In genomic region chr9:69885474-69885929, GRCh38 we compare ENCODE assay signal across 14 cellular contexts.
DNase-seq lines count a peak whose midpoint lies in the region; ATAC-seq, FAIRE-seq and TF ChIP-seq lines count a peak whose summit lies in the region.
"Had no signal": no experiment of that assay in that cellular context is flagged by ENCODE, and none has a peak within 500 bp of the region (broad histone marks: within the 10 kb centered on the region; RNA-seq: fewer than 3 reads in every experiment).

No MANE protein-coding gene starts in this region.

- dilution Hi-C loops in endothelial cell of umbilical vein (cut with MboI; ENCODE audit: extremely low pct_ligation_motif_present, low sequenced_read_pairs), result no loop called here

- H3K23ac ChIP-seq in neuronal stem cell (ENCODE audit: low read depth, low read length, poor library complexity), result no peak overlapping the region

- H4K20me1 ChIP-seq in PC-9 (ENCODE audit: insufficient read depth) (no peaks in the 10 kb centered on the region), endothelial cell of umbilical vein (replicated peaks; ENCODE audit: control insufficient read depth, extremely low read depth, insufficient read depth, low read length) (no peaks in the 10 kb centered on the region)

- no peak for TF ChIP-seq CTCF in PC-9 (conservative IDR thresholded peaks at IDR 0.05)
- no peak for TF ChIP-seq CTCF in endothelial cell of umbilical vein (IDR thresholded peaks at IDR 0.05; ENCODE audit: extremely low read depth in 1 of 2, insufficient read depth in 1 of 2, low read depth in 1 of 2, low read length in 2 of 2)
- TF ChIP-seq CTCF in uterus (IDR thresholded peaks at IDR 0.05), result no peak

- CTCF ChIA-PET in PC-9 (lab: Charles Lee), result interaction anchor here (1.6 kb wide), 1 partner anchor 13 kb away, joined by 4 read pairs; no protein-coding TSS in a partner anchor
- CTCF ChIA-PET in endothelial cell of umbilical vein (lab: Charles Lee), result interaction anchor here (1.0 to 2.6 kb wide), 8 partner anchors 13 to 225 kb away, joined by 3 to 17 read pairs (median 5); no protein-coding TSS in a partner anchor

- H3K36me3 ChIP-seq in PC-9 (ENCODE audit: low read depth) (no peaks in the 10 kb centered on the region), endothelial cell of umbilical vein (ENCODE audit: control insufficient read depth in 2 of 2, extremely low read depth in 1 of 2, insufficient read depth in 2 of 2, low read length in 2 of 2) (no peaks in the 10 kb centered on the region), neuronal stem cell (replicated peaks in 1 of 2; ENCODE audit: control insufficient read depth in 2 of 2, insufficient read depth in 2 of 2, low read length in 2 of 2) (no peaks in the 10 kb centered on the region), uterus (no peaks in the 10 kb centered on the region)

- BruUV-seq in PC-9 (replicated peaks; lab: Mats Ljungman, UMichigan), result no TSS peak
- BruUV-seq in endothelial cell of umbilical vein (replicated peaks; lab: Mats Ljungman, UMichigan), result no TSS peak

- H2AFZ ChIP-seq in PC-9 (peak overlapping the region; percentile 31; the same call in 1 of the 2 replicates), endothelial cell of umbilical vein (ENCODE audit: low read depth, low read length) (peak overlapping the region; percentile 13), neuronal stem cell (ENCODE audit: low read length) (peak overlapping the region; percentile 52)

- DNase-seq in EL, result peak; percentile 62
- peak; percentile 73 to 92 for DNase-seq in PC-9
- DNase-seq in endothelial cell of umbilical vein (ENCODE audit: low read depth, low spot score), result peak; percentile 67
- DNase-seq in neuronal stem cell (ENCODE audit: low spot score), result no peak
- DNase-seq in uterus, result no peak
- no peak for DNase-seq in effector memory CD8-positive, alpha-beta T cell
- no peak for DNase-seq in NCI-H345 (lab: John Stamatoyannopoulos, UW)
- DNase-seq: activated effector memory CD4-positive, alpha-beta T cell treated with Interleukin-2 at 50 U/mL for 16 hours; CD4-positive, CD25-positive, alpha-beta regulatory T cell; NCI-H1092 treated with DMSO at 0.1 percent for 48 hours; NCI-H526 treated with DMSO at 0.1 percent for 48 hours had no signal

- peak overlapping the region; percentile 74 for H3K27ac ChIP-seq in PC-9
- H3K27ac ChIP-seq in endothelial cell of umbilical vein (ENCODE audit: insufficient read depth, low read depth, low read length), result peak overlapping the region; percentile 52
- no peak overlapping the region for H3K27ac ChIP-seq in neuronal stem cell (replicated peaks; ENCODE audit: low read length)
- H3K27ac ChIP-seq in uterus, result no peak overlapping the region

- H3K4me1 Mint-ChIP-seq in effector memory CD8-positive, alpha-beta T cell (ENCODE audit: low read depth in 2 of 2), result no peaks in the 10 kb centered on the region
- H3K4me1 Mint-ChIP-seq: CD4-positive, CD25-positive, alpha-beta regulatory T cell; stimulated activated effector memory CD8-positive, alpha-beta T cell treated with anti-CD3 and anti-CD28 coated beads, Interleukin-12 subunit alpha, Interleukin-12 subunit beta, amount 100 ng/mL, for 72 hours had no signal

- H4K91ac ChIP-seq in neuronal stem cell (ENCODE audit: low read depth, low read length, poor library complexity), result no peak overlapping the region

- no peaks in the 10 kb centered on the region for H3K9me1 ChIP-seq in endothelial cell of umbilical vein (replicated peaks; ENCODE audit: control insufficient read depth, extremely low read depth, insufficient read depth, low read length)

- intact Hi-C loops in PC-9 (cut with micrococcal nuclease; ENCODE audit: unreplicated experiment) (loop anchor here (1.0 to 5.0 kb wide), 3 partner anchors 13 to 123 kb away; partner anchors contain the start of gene PTAR1), endothelial cell of umbilical vein (cut with micrococcal nuclease) (loop anchor here (1.0 kb wide), 1 partner anchor 13 kb away; no protein-coding TSS in a partner anchor), uterus (cut with DNase I; ENCODE audit: low total_unique reads) (no loop called here)

- H2BK120ac ChIP-seq in neuronal stem cell (ENCODE audit: low read depth, low read length), result no peak overlapping the region

- no peak overlapping the region for H2BK15ac ChIP-seq in neuronal stem cell (ENCODE audit: low read length)

- H3K4me2 ChIP-seq in PC-9 (peak overlapping the region; percentile 48), endothelial cell of umbilical vein (ENCODE audit: insufficient read depth, low read length) (peak overlapping the region; percentile 52), neuronal stem cell (ENCODE audit: insufficient read depth, low read length, poor library complexity, severe bottlenecking) (no peak overlapping the region)

- FAIRE-seq in endothelial cell of umbilical vein (lab: Jason Lieb, UNC), result peak; percentile 33
- FAIRE-seq: islet of Langerhans had no signal

- H3K27me3 ChIP-seq in PC-9 (ENCODE audit: insufficient read depth, low read depth) (no peaks in the 10 kb centered on the region), endothelial cell of umbilical vein (ENCODE audit: control insufficient read depth in 2 of 2, insufficient read depth in 2 of 2, low read length in 2 of 2) (no peaks in the 10 kb centered on the region), neuronal stem cell (ENCODE audit: control insufficient read depth in 3 of 3, insufficient read depth in 3 of 3, low read depth in 1 of 3, low read length in 3 of 3) (no peaks in the 10 kb centered on the region), uterus (no peaks in the 10 kb centered on the region)

- no peak overlapping the region for H2AK5ac ChIP-seq in neuronal stem cell (ENCODE audit: low read depth, low read length)

- H3K27me3 Mint-ChIP-seq in effector memory CD8-positive, alpha-beta T cell, result peaks cover 29 to 44% of the 10 kb centered on the region in 2 donors

- POLR2A ChIA-PET in PC-9 (lab: Charles Lee; ENCODE audit: unreplicated experiment), result interaction anchor here (0.5 to 1.1 kb wide), 4 partner anchors 13 to 533 kb away, joined by 3 to 7 read pairs (median 4); no protein-coding TSS in a partner anchor
- POLR2A ChIA-PET in endothelial cell of umbilical vein (lab: Charles Lee), result interaction anchor here (1.9 kb wide), 1 partner anchor 13 kb away, joined by 5 read pairs; no protein-coding TSS in a partner anchor

- H3K9me2 ChIP-seq in PC-9 (ENCODE audit: insufficient read depth), result no peaks in the 10 kb centered on the region; the same call in 1 of the 2 replicates

- no peak overlapping the region for H3K4me3 Mint-ChIP-seq in effector memory CD8-positive, alpha-beta T cell
- H3K4me3 Mint-ChIP-seq: CD4-positive, CD25-positive, alpha-beta regulatory T cell; stimulated activated effector memory CD8-positive, alpha-beta T cell treated with anti-CD3 and anti-CD28 coated beads, Interleukin-12 subunit alpha, Interleukin-12 subunit beta, amount 100 ng/mL, for 72 hours had no signal

- no peak overlapping the region for H3K18ac ChIP-seq in neuronal stem cell (ENCODE audit: low read length)

- H3K4me3 ChIP-seq in PC-9, result no peak overlapping the region
- no peak overlapping the region for H3K4me3 ChIP-seq in endothelial cell of umbilical vein (replicated peaks in 1 of 3; ENCODE audit: insufficient read depth in 1 of 3, low read depth in 1 of 3, low read length in 3 of 3)
- H3K4me3 ChIP-seq in neuronal stem cell (ENCODE audit: low read length in 2 of 2), result no peak overlapping the region
- H3K4me3 ChIP-seq in uterus, result no peak overlapping the region

- no CpG with 5 or more reads among the region's 1 CpG for WGBS in neuronal stem cell (ENCODE audit: extremely low coverage in 2 of 2, insufficient read length in 2 of 2, insufficient replicate concordance in 1 of 2), 2 donors

- H3K79me1 ChIP-seq in neuronal stem cell (ENCODE audit: low read depth, low read length), result no peaks in the 10 kb centered on the region

- H3K4me1 ChIP-seq in PC-9 (replicated peaks; ENCODE audit: insufficient read depth) (peaks cover 40% of the 10 kb centered on the region), endothelial cell of umbilical vein (ENCODE audit: control insufficient read depth, extremely low read depth, insufficient read depth, low read length) (peaks cover 17% of the 10 kb centered on the region), neuronal stem cell (ENCODE audit: control insufficient read depth in 2 of 2, insufficient read depth in 1 of 2, low read depth in 1 of 2, low read length in 2 of 2) (peaks cover 0 to 7% of the 10 kb centered on the region in 2 donors), uterus (no peaks in the 10 kb centered on the region)

- peaks cover 29% of the 10 kb centered on the region for H3F3A ChIP-seq in PC-9 (ENCODE audit: insufficient read depth, low read depth)

- H2BK5ac ChIP-seq in neuronal stem cell (ENCODE audit: low read length), result no peak overlapping the region

- no peaks in the 10 kb centered on the region for H3K79me2 ChIP-seq in PC-9 (ENCODE audit: low read depth)
- no peaks in the 10 kb centered on the region for H3K79me2 ChIP-seq in endothelial cell of umbilical vein (ENCODE audit: control insufficient read depth, insufficient read depth, low read length)

- H3K9ac ChIP-seq in endothelial cell of umbilical vein (replicated peaks; ENCODE audit: extremely low read depth, insufficient read depth, low read length), result no peak overlapping the region
- H3K9ac ChIP-seq in neuronal stem cell (ENCODE audit: low read depth, low read length, poor library complexity), result no peak overlapping the region

- H3K9me3 ChIP-seq in PC-9 (ENCODE audit: insufficient read depth, low read depth), result no peaks in the 10 kb centered on the region; the same call in none of the 2 replicates
- no peaks in the 10 kb centered on the region for H3K9me3 ChIP-seq in endothelial cell of umbilical vein (replicated peaks; ENCODE audit: control insufficient read depth, insufficient read depth, low read length)
- peaks cover 4 to 5% of the 10 kb centered on the region in 2 donors for H3K9me3 ChIP-seq in neuronal stem cell (replicated peaks in 1 of 2; ENCODE audit: control insufficient read depth in 2 of 2, insufficient read depth in 1 of 2, low read depth in 1 of 2, low read length in 2 of 2)
- H3K9me3 ChIP-seq in uterus, result peaks cover 0 to 2% of the 10 kb centered on the region in 2 donors

- H4K8ac ChIP-seq in neuronal stem cell (ENCODE audit: low read depth, low read length), result no peak overlapping the region

- H3K14ac ChIP-seq in neuronal stem cell (ENCODE audit: low read length), result no peak overlapping the region

- no peaks in the 10 kb centered on the region for H3K36me3 Mint-ChIP-seq in effector memory CD8-positive, alpha-beta T cell (ENCODE audit: insufficient read depth)
- H3K36me3 Mint-ChIP-seq: CD4-positive, CD25-positive, alpha-beta regulatory T cell; stimulated activated effector memory CD8-positive, alpha-beta T cell treated with anti-CD3 and anti-CD28 coated beads, Interleukin-12 subunit alpha, Interleukin-12 subunit beta, amount 100 ng/mL, for 72 hours had no signal

- no peak overlapping the region for H3K27ac Mint-ChIP-seq in effector memory CD8-positive, alpha-beta T cell
- H3K27ac Mint-ChIP-seq: CD4-positive, CD25-positive, alpha-beta regulatory T cell; stimulated activated effector memory CD8-positive, alpha-beta T cell treated with anti-CD3 and anti-CD28 coated beads, Interleukin-12 subunit alpha, Interleukin-12 subunit beta, amount 100 ng/mL, for 72 hours had no signal

- TF ChIP-seq POLR2A in endothelial cell of umbilical vein (IDR thresholded peaks at IDR 0.05; ENCODE audit: low read depth, low read length) (no peak), uterus (IDR thresholded peaks at IDR 0.05) (no peak)

- H2BK12ac ChIP-seq in neuronal stem cell (ENCODE audit: low read length), result no peak overlapping the region

- H3K9me3 Mint-ChIP-seq in effector memory CD8-positive, alpha-beta T cell, result no peaks in the 10 kb centered on the region
- H3K9me3 Mint-ChIP-seq: stimulated activated effector memory CD8-positive, alpha-beta T cell treated with anti-CD3 and anti-CD28 coated beads, Interleukin-12 subunit alpha, Interleukin-12 subunit beta, amount 100 ng/mL, for 72 hours had no signal

- no peak for ATAC-seq in GM21360 (IDR thresholded peaks at IDR 0.05; ENCODE audit: unreplicated experiment)
- no peak for ATAC-seq in effector memory CD8-positive, alpha-beta T cell (replicated peaks)
- ATAC-seq: stimulated activated effector memory CD8-positive, alpha-beta T cell treated with anti-CD3 and anti-CD28 coated beads, Interleukin-12 subunit alpha, Interleukin-12 subunit beta, amount 100 ng/mL, for 72 hours had no signal

- H3K4ac ChIP-seq in neuronal stem cell (ENCODE audit: low read length), result no peak overlapping the region

Comparison
In these comparisons a context has a peak if more than half of its experiments do, and no peak if none do; other contexts are left out.
1. DNase-seq: peak in EL (single experiment), PC-9 (2 of 2) and endothelial cell of umbilical vein (single experiment); none in neuronal stem cell (single experiment), uterus (0 of 2), effector memory CD8-positive, alpha-beta T cell (0 of 3) and NCI-H345 (single experiment).
2. H3K27ac ChIP-seq: peak in PC-9 (single experiment) and endothelial cell of umbilical vein (single experiment); none in neuronal stem cell (single experiment) and uterus (0 of 2).
3. Peak in every context shown above with its lines, with median percentiles within 50 percentile points of each other: H2AFZ ChIP-seq.